ENCODE assay signal across 8 cellular contexts in the genomic region with DNA sequence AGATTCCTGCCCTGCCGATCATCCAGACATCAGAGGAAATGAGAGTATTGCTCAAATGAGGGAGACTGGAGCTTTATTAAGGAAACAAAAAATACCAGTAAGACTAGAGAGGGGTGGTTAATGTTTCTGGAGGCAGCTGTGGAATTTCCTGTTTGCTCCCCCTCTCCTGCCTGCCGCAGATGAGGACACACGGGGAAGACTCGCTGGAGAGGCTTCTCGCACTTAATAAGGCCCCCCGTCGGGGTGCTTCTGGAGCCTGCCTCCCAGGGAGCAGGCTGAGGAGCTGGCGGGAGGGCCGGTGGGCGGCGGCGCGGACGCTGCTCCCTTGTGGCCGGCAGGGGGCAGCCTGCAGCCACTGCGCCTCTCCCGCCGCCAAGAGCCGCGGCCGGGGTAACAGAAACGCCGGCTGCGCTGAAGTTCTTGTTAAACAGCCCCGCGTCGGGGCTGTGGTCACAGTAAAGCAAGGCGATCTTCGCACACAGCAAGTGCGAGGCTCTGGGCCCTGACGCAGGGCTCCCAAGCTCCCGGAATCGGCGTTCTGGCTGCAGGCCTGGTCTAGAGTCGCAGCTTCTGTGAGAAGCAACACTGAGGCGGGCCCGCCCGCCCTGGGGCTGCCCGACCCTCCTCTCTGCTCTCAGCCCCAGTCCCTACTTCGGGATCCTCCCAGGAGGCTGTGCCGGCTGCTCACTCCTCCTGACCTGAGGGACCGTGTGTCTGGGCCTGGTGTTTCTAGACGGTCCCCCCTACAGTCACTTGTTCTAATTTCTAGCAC. TPM values are rescaled to one million over a fixed set of nuclear protein-coding genes. Genes with fewer than 3 reads are reported as not detected.
DNase-seq lines count a peak whose midpoint lies in the region; ATAC-seq and TF ChIP-seq lines count a peak whose summit lies in the region.

No MANE protein-coding gene starts in this region.

- no peak overlapping the region for H3K4me3 ChIP-seq in astrocyte of the cerebellum (ENCODE audit: low read depth, low read length)

- peak; percentile 87 for TF ChIP-seq CTCF in astrocyte of the cerebellum (IDR thresholded peaks at IDR 0.05; ENCODE audit: low read depth, low read length, missing control alignments)

- in situ Hi-C loops in astrocyte of the cerebellum (cut with HindIII; ENCODE audit: low sequenced_read_pairs) = no loop called here

- ATAC-seq in sciatic nerve (peak; percentile 85), GM21737 (IDR thresholded peaks at IDR 0.05; ENCODE audit: unreplicated experiment) (no peak)

- DNase-seq in GM04504 (ENCODE audit: low read depth) (peak; percentile 97), LoVo (ENCODE audit: low spot score) (peak; percentile 11), T-helper 2 cell (peak; percentile 32 to 74 (median 50)), astrocyte of the cerebellum (ENCODE audit: low read depth) (peak; percentile 88), hippocampal formation (lab: John Stamatoyannopoulos, UW) (peak; percentile 36 to 50), sciatic nerve (ENCODE audit: low spot score) (peak; percentile 85), NCI-H2196 (lab: John Stamatoyannopoulos, UW; ENCODE audit: unreplicated experiment) (no peak)

- intact Hi-C loops in sciatic nerve (cut with DNase I) = no loop called here

RNA-seq across cellular contexts. Expression of a gene that starts 17.4 kb away (rescaled TPM):
- total RNA-seq in sciatic nerve = 55.2 TPM

RNA-seq across cellular contexts. Expression of a gene that starts 24.8 kb away (rescaled TPM):
- total RNA-seq in sciatic nerve = 0.31 TPM

RNA-seq across cellular contexts. Expression of a gene that starts 32.3 kb away (rescaled TPM):
- total RNA-seq in sciatic nerve = not detected
